Comparison of ENCODE assay signal across 12 cellular contexts in the genomic region with DNA sequence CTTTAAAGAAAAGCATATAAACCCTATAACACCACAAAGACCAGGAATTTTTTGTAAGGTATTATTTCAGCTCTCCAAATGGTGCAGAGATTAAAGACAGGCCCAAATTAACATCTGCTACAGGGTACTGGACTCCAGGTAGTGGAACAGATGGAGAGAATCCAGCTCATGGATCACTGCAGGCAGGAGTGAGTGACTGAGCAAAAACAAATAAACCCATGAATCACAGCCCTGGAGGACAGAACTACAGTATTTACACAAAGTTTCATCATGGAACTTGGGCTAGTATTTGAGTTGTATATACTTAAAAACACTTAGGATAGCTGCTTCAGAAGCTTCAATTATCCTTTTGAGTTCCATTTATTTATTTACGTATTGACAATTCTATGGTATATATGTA.
DNase-seq lines count a peak whose midpoint lies in the region; ATAC-seq and TF ChIP-seq lines count a peak whose summit lies in the region.
"Had no signal": no experiment of that assay in that cellular context is flagged by ENCODE, and none has a peak within 500 bp of the region (broad histone marks: within the 10 kb centered on the region; RNA-seq: fewer than 3 reads in every experiment).

No MANE protein-coding gene starts in this region.

- peak; percentile 79 for DNase-seq in DMS 273 treated with DMSO at 0.1 percent for 48 hours (lab: John Stamatoyannopoulos, UW)
- peak; percentile 79 for DNase-seq in NCI-H460 (ENCODE audit: extremely low read depth, low read depth)
- DNase-seq in cardiac fibroblast (ENCODE audit: low read depth in 2 of 2) = peak; percentile 33 to 88
- peak; percentile 63 for DNase-seq in kidney tubule cell (ENCODE audit: low spot score)
- DNase-seq in GM20000 (ENCODE audit: low spot score) = no peak
- no peak for DNase-seq in right cardiac atrium
- DNase-seq: BE2C, NCI-H1048, Peyer's patch had no signal

- 99% methylated on average over 1 of the region's 1 CpG for WGBS in right cardiac atrium

- no peak overlapping the region for H3K4me3 ChIP-seq in cardiac fibroblast (replicated peaks in 1 of 2; ENCODE audit: low read depth in 2 of 2, low read length in 2 of 2)
- H3K4me3 ChIP-seq in right cardiac atrium (ENCODE audit: low read length) = no peak overlapping the region
- H3K4me3 ChIP-seq: Peyer's patch had no signal

- TF ChIP-seq CTCF in cardiac fibroblast (IDR thresholded peaks at IDR 0.05; ENCODE audit: low read depth, low read length) = no peak
- no peak for TF ChIP-seq CTCF in GM20000 (IDR thresholded peaks at IDR 0.05; ENCODE audit: extremely low read depth, missing control alignments)

- H3K27me3 ChIP-seq in right cardiac atrium (ENCODE audit: control insufficient read depth, insufficient read depth) = no peaks in the 10 kb centered on the region
- H3K27me3 ChIP-seq: BE2C, Peyer's patch had no signal

- ATAC-seq in HG03439 (IDR thresholded peaks at IDR 0.05; ENCODE audit: unreplicated experiment) (no peak), HG02588 (IDR thresholded peaks at IDR 0.05; ENCODE audit: unreplicated experiment) (no peak), right cardiac atrium (no peak)
- ATAC-seq: stimulated activated memory B cell treated with anti-CD40 and anti-IgM and Interleukin-4, amounts not matched to agents 10 μg/mL and 1 μg/mL and 100 μg/mL, for 72 hours had no signal

- H3K27ac ChIP-seq in right cardiac atrium (ENCODE audit: low read length) = no peak overlapping the region
- H3K27ac ChIP-seq: Peyer's patch had no signal

- no peaks in the 10 kb centered on the region for H3K9me3 ChIP-seq in right cardiac atrium (ENCODE audit: control insufficient read depth, low read length)
- H3K9me3 ChIP-seq: BE2C, Peyer's patch had no signal

- intact Hi-C loops in right cardiac atrium (cut with DNase I) = no loop called here

- peaks cover 3% of the 10 kb centered on the region for H3K4me1 ChIP-seq in right cardiac atrium (ENCODE audit: control insufficient read depth, insufficient read depth, low read length)
- H3K4me1 ChIP-seq: BE2C, Peyer's patch had no signal

Comparison
In these comparisons a context has a peak if more than half of its experiments do, and no peak if none do; other contexts are left out.
1. DNase-seq: peak in DMS 273 treated with DMSO at 0.1 percent for 48 hours (single experiment), NCI-H460 (single experiment), cardiac fibroblast (2 of 2) and kidney tubule cell (single experiment); none in GM20000 (single experiment) and right cardiac atrium (0 of 3).